In the genomic region with DNA sequence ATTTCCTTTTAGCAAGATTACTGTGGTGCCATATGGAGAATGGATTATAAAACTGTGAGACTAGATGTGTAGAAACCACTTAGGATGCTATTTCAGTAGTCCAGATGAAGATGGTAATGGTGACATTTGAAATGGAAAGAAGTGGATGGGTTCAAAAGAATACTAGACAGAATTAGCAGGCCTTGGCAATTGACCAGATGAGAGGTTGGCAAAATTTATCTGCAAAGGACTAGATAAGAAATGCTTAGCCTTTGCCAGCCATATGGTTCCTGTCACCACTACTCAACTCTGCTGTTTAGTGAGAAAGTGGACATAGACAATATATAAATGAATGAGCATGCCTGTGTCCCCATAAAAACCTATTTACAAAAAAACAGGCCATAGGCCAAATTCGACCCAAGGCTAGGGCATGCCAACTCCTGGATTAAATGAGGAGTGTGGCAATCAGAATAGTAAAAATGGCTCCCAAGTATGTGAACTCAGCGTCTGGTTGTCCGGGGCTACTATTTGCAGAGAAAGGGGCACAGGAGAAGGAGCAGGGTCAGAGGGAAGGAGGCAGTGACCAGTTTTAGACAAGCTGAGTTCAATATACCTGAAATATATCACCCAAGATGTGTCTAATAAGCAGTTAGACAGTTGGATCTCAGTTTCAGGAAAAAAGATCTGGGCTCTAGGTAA, we compare ENCODE assay signal across 19 cellular contexts.
DNase-seq lines count a peak whose midpoint lies in the region; ATAC-seq and TF ChIP-seq lines count a peak whose summit lies in the region.
"Had no signal": no experiment of that assay in that cellular context is flagged by ENCODE, and none has a peak within 500 bp of the region (broad histone marks: within the 10 kb centered on the region; RNA-seq: fewer than 3 reads in every experiment).

No MANE protein-coding gene starts in this region.

- 88% methylated on average over 3 of the region's 3 CpGs for WGBS in esophagus muscularis mucosa
- WGBS in testis, 2 donors, result 88 to 89% methylated on average over 3 of the region's 3 CpGs

- no peaks in the 10 kb centered on the region for H3K27me3 Mint-ChIP-seq in activated T-cell treated with anti-CD3 and anti-CD28 coated beads, Interleukin-2, amount 50 U/mL, for 4 hours (ENCODE audit: low read depth)

- H3K27ac ChIP-seq in esophagus muscularis mucosa (replicated peaks in 1 of 4) (peak overlapping the region in 3 of 4 donors; percentile 75 to 79 (median 77)), rectal smooth muscle tissue (ENCODE audit: low read depth, low read length) (peak overlapping the region; percentile 76), testis (no peak overlapping the region)
- H3K27ac ChIP-seq: A549, SJSA1 had no signal

- no peaks in the 10 kb centered on the region for H3K27me3 ChIP-seq in esophagus muscularis mucosa
- no peaks in the 10 kb centered on the region for H3K27me3 ChIP-seq in rectal smooth muscle tissue (ENCODE audit: control insufficient read depth, insufficient read depth, low read length)
- no peaks in the 10 kb centered on the region for H3K27me3 ChIP-seq in testis
- H3K27me3 ChIP-seq: SJSA1 had no signal

- in situ Hi-C loops in G401 (cut with HindIII; ENCODE audit: low sequenced_read_pairs), result no loop called here

- H3K36me3 Mint-ChIP-seq in activated T-cell treated with anti-CD3 and anti-CD28 coated beads, Interleukin-2, amount 50 U/mL, for 4 hours (ENCODE audit: insufficient read depth), result no peaks in the 10 kb centered on the region
- H3K36me3 Mint-ChIP-seq: CD4-positive, CD25-positive, alpha-beta regulatory T cell had no signal

- no peaks in the 10 kb centered on the region for H3K9me3 Mint-ChIP-seq in activated T-cell treated with anti-CD3 and anti-CD28 coated beads, Interleukin-2, amount 50 U/mL, for 4 hours

- no peaks in the 10 kb centered on the region for H3K4me1 Mint-ChIP-seq in activated T-cell treated with anti-CD3 and anti-CD28 coated beads, Interleukin-2, amount 50 U/mL, for 4 hours (ENCODE audit: low read depth)
- H3K4me1 Mint-ChIP-seq: CD4-positive, CD25-positive, alpha-beta regulatory T cell had no signal

- no peaks in the 10 kb centered on the region for H3K9me3 ChIP-seq in esophagus muscularis mucosa
- no peaks in the 10 kb centered on the region for H3K9me3 ChIP-seq in testis
- H3K9me3 ChIP-seq: A549, SJSA1 had no signal

- TF ChIP-seq EP300 in esophagus muscularis mucosa (IDR thresholded peaks at IDR 0.05), result no peak

- H3K4me3 ChIP-seq in esophagus muscularis mucosa (no peak overlapping the region), rectal smooth muscle tissue (ENCODE audit: low read length) (no peak overlapping the region), testis (no peak overlapping the region)
- H3K4me3 ChIP-seq: A549, SJSA1 had no signal

- peak; percentile 20 for DNase-seq in G401 (ENCODE audit: low spot score)
- DNase-seq in NCI-H82 (lab: John Stamatoyannopoulos, UW), result peak; percentile 66
- DNase-seq in esophagus muscularis mucosa (ENCODE audit: extremely low spot score), result peak; percentile 57
- no peak for DNase-seq in activated T-cell treated with anti-CD3 and anti-CD28 coated beads, Interleukin-2, amount 50 U/mL, for 4 hours
- no peak for DNase-seq in testis
- no peak for DNase-seq in SHP77 (lab: John Stamatoyannopoulos, UW)
- DNase-seq: CD4-positive, CD25-positive, alpha-beta regulatory T cell; DMS79; Kasumi-1; MM.1S; NCI-H1048; NCI-H1417 treated with DMSO at 0.1 percent for 48 hours; NCI-H187; NCI-H2107; NCI-H748 treated with DMSO at 0.1 percent for 48 hours had no signal

- no peaks in the 10 kb centered on the region for H3K36me3 ChIP-seq in esophagus muscularis mucosa
- H3K36me3 ChIP-seq in rectal smooth muscle tissue (ENCODE audit: control insufficient read depth, insufficient read depth, low read length), result no peaks in the 10 kb centered on the region
- no peaks in the 10 kb centered on the region for H3K36me3 ChIP-seq in testis (ENCODE audit: low read depth, missing control alignments)
- H3K36me3 ChIP-seq: SJSA1 had no signal

- H3K4me3 Mint-ChIP-seq in activated T-cell treated with anti-CD3 and anti-CD28 coated beads, Interleukin-2, amount 50 U/mL, for 4 hours, result no peak overlapping the region
- H3K4me3 Mint-ChIP-seq: CD4-positive, CD25-positive, alpha-beta regulatory T cell had no signal

- no peak for TF ChIP-seq POLR2A in esophagus muscularis mucosa (IDR thresholded peaks at IDR 0.05; ENCODE audit: low read depth)
- no peak for TF ChIP-seq POLR2A in testis (IDR thresholded peaks at IDR 0.05)

- H3K4me1 ChIP-seq in esophagus muscularis mucosa (peaks cover 26 to 57% (median 35%) of the 10 kb centered on the region in 4 donors), rectal smooth muscle tissue (ENCODE audit: control insufficient read depth, insufficient read depth, low read length) (peaks cover 35% of the 10 kb centered on the region), testis (no peaks in the 10 kb centered on the region)

- no peak for ATAC-seq in activated T-cell treated with anti-CD3 and anti-CD28 coated beads, Interleukin-2, amount 50 U/mL, for 4 hours
- ATAC-seq: A549, Panc1 had no signal

- TF ChIP-seq CTCF in esophagus muscularis mucosa (IDR thresholded peaks at IDR 0.05) (no peak), testis (IDR thresholded peaks at IDR 0.05) (no peak)

- intact Hi-C loops in esophagus muscularis mucosa (cut with DNase I), result no loop called here
- intact Hi-C loops in testis (cut with DNase I; ENCODE audit: low total_unique reads), result no loop called here

- no peak overlapping the region for H3K9ac ChIP-seq in rectal smooth muscle tissue (ENCODE audit: low read length)

Comparison
In these comparisons a context has a peak if more than half of its experiments do, and no peak if none do; other contexts are left out.
1. DNase-seq: peak in G401 (single experiment), NCI-H82 (single experiment) and esophagus muscularis mucosa (single experiment); none in activated T-cell treated with anti-CD3 and anti-CD28 coated beads, Interleukin-2, amount 50 U/mL, for 4 hours (single experiment), testis (single experiment) and SHP77 (0 of 2).
2. H3K27ac ChIP-seq: peak in esophagus muscularis mucosa (3 of 4) and rectal smooth muscle tissue (single experiment); none in testis (0 of 2).